In genomic region chr4:66097271-66097670, GRCh38 we compare ENCODE assay signal across 21 cellular contexts.
A peak's percentile ranks its signal among the peaks of the same experiment; 100 is the strongest.
DNase-seq lines count a peak whose midpoint lies in the region; ATAC-seq and TF ChIP-seq lines count a peak whose summit lies in the region.
"Had no signal": no experiment of that assay in that cellular context is flagged by ENCODE, and none has a peak within 500 bp of the region (broad histone marks: within the 10 kb centered on the region; RNA-seq: fewer than 3 reads in every experiment).

No MANE protein-coding gene starts in this region.

- H2AFZ ChIP-seq in hepatocyte = no peak overlapping the region

- H3K27ac ChIP-seq in hepatocyte = no peak overlapping the region
- H3K27ac ChIP-seq: A549, BLaER1, HL-60, RWPE1, SJCRH30 had no signal

- no peak for ATAC-seq in HG03571 (IDR thresholded peaks at IDR 0.05; ENCODE audit: unreplicated experiment)
- ATAC-seq: A549 had no signal

- no peaks in the 10 kb centered on the region for H3K36me3 ChIP-seq in hepatocyte (replicated peaks; ENCODE audit: insufficient read depth, low read depth)
- H3K36me3 ChIP-seq: BLaER1, MG63, SJCRH30 had no signal

- no peaks in the 10 kb centered on the region for H4K20me1 ChIP-seq in hepatocyte (ENCODE audit: insufficient read depth, poor library complexity, severe bottlenecking)
- H4K20me1 ChIP-seq: BLaER1 had no signal

- no peak for TF ChIP-seq CTCF in hepatocyte (IDR thresholded peaks at IDR 0.05; ENCODE audit: poor library complexity)

- H3K27me3 ChIP-seq in hepatocyte = no peaks in the 10 kb centered on the region
- H3K27me3 ChIP-seq: BLaER1, MG63, SJCRH30 had no signal

- H3K79me2 ChIP-seq in hepatocyte = no peaks in the 10 kb centered on the region

- H3K4me3 ChIP-seq in hepatocyte = no peak overlapping the region
- H3K4me3 ChIP-seq: A549, BLaER1, MG63, SJCRH30 had no signal

- H3K4me2 ChIP-seq in hepatocyte = no peak overlapping the region
- H3K4me2 ChIP-seq: A549, BLaER1 had no signal

- H3K9me2 ChIP-seq in hepatocyte (replicated peaks; ENCODE audit: insufficient read depth) = no peaks in the 10 kb centered on the region

- DNase-seq in NCI-H2029 (lab: John Stamatoyannopoulos, UW) (peak; percentile 35), NCI-H2029 treated with DMSO at 0.1 percent for 48 hours (lab: John Stamatoyannopoulos, UW) (no peak), NCI-H146 (lab: John Stamatoyannopoulos, UW) (peak; percentile 32), NCI-H345 treated with DMSO at 0.1 percent for 48 hours (lab: John Stamatoyannopoulos, UW; ENCODE audit: unreplicated experiment) (peak; percentile 40), hepatocyte (ENCODE audit: low spot score) (peak; percentile 5), NCI-H510A (lab: John Stamatoyannopoulos, UW) (no peak)
- DNase-seq: Calu3; CD4-positive, alpha-beta memory T cell; Karpas-422; MG63; NCI-H1048; NCI-H187 treated with DMSO at 0.1 percent for 48 hours; NCI-H2227 treated with DMSO at 0.1 percent for 48 hours; NCI-H748 treated with DMSO at 0.1 percent for 48 hours; SJCRH30; T1000 had no signal

- 49% methylated on average over 5 of the region's 5 CpGs for WGBS in hepatocyte (ENCODE audit: low lambda C conversion rate, missing lambda C conversion rate)

- no peaks in the 10 kb centered on the region for H3K9me3 ChIP-seq in hepatocyte (ENCODE audit: low read depth)
- H3K9me3 ChIP-seq: A549, BLaER1, MG63, SJCRH30 had no signal

- no peaks in the 10 kb centered on the region for H3K4me1 ChIP-seq in hepatocyte (ENCODE audit: insufficient read depth)
- H3K4me1 ChIP-seq: A549, BLaER1, SJCRH30 had no signal

Comparison
In these comparisons a context has a peak if more than half of its experiments do, and no peak if none do; other contexts are left out.
1. DNase-seq: peak in NCI-H2029 (single experiment), NCI-H146 (single experiment), NCI-H345 treated with DMSO at 0.1 percent for 48 hours (single experiment) and hepatocyte (single experiment); none in NCI-H2029 treated with DMSO at 0.1 percent for 48 hours (single experiment) and NCI-H510A (single experiment).